30 cellular contexts compared by ENCODE assay signal in the genomic region with DNA sequence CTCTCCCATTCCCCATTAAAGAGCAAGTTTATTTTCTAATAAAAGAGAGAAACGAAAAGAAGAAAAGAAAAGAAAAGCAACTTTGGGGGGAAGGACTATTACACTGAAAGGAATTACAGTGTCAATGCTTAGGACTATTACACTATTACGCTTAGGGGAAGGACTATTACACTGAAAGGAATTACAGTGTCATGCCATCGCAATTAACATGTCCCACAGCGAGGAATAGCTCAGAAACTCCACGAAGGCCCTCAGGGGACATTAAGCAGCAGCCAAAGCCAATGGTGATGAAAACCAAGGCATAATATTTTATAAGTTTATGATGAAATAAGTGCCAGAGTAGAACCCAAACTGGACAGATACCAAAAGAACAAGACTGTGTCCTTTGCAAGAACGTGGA.
"Had no signal": no experiment of that assay in that cellular context is flagged by ENCODE, and none has a peak within 500 bp of the region (broad histone marks: within the 10 kb centered on the region; RNA-seq: fewer than 3 reads in every experiment).

No MANE protein-coding gene starts in this region.

- H3K4me3 ChIP-seq: esophagus squamous epithelium, ovary, right lobe of liver, testis, uterus had no signal

- H3K36me3 Mint-ChIP-seq: activated CD4-positive, alpha-beta memory T cell treated with anti-CD3 and anti-CD28 coated beads for 36 hours; type B pancreatic cell had no signal

- H3K27ac Mint-ChIP-seq: activated CD4-positive, alpha-beta memory T cell treated with anti-CD3 and anti-CD28 coated beads for 36 hours; activated T-helper 1 cell treated with anti-CD3 and anti-CD28 coated beads, Interleukin-12 subunit alpha, Interleukin-12 subunit beta, Interleukin-2, Interleukin-4 antibody, amounts not matched to agents 30 ng/mL and 10 ng/mL and 1 ng/mL, durations not matched to agents 14 hours and 24 hours and 36 hours; nephron; progenitor cell of endocrine pancreas; T-helper 2 cell treated with Interferon-gamma antibody and Interleukin-4, amounts not matched to agents 5 μg/mL and 100 μg/mL, for 36 hours; type B pancreatic cell had no signal

- H3K4me3 Mint-ChIP-seq: activated CD4-positive, alpha-beta memory T cell treated with anti-CD3 and anti-CD28 coated beads for 36 hours; activated T-helper 1 cell treated with anti-CD3 and anti-CD28 coated beads, Interleukin-12 subunit alpha, Interleukin-12 subunit beta, Interleukin-2, Interleukin-4 antibody, amounts not matched to agents 30 ng/mL and 10 ng/mL and 1 ng/mL, durations not matched to agents 14 hours and 24 hours and 36 hours; nephron; T-helper 2 cell treated with Interferon-gamma antibody and Interleukin-4, amounts not matched to agents 5 μg/mL and 100 μg/mL, for 36 hours; type B pancreatic cell had no signal

- H3K4me1 Mint-ChIP-seq: nephron had no signal

- H3K9me3 ChIP-seq: esophagus squamous epithelium, ovary, right lobe of liver, testis, uterus had no signal

- H3K4me1 ChIP-seq: esophagus squamous epithelium, right lobe of liver, testis, uterus had no signal

- FAIRE-seq: astrocyte, keratinocyte had no signal

- H3K36me3 ChIP-seq: esophagus squamous epithelium, ovary, right lobe of liver, uterus had no signal

- H3K27ac ChIP-seq: epithelial cell of prostate, esophagus squamous epithelium, ovary, right lobe of liver, testis, uterus, VCaP had no signal

- ATAC-seq: activated CD4-positive, CD25-positive, alpha-beta regulatory T cell treated with anti-CD3 and anti-CD28 coated beads, Interleukin-2, amount 50 U/mL, for 24 hours; left ventricle myocardium superior; right lobe of liver had no signal

- H3K9me3 Mint-ChIP-seq: activated CD4-positive, alpha-beta memory T cell treated with anti-CD3 and anti-CD28 coated beads for 36 hours; activated T-helper 1 cell treated with anti-CD3 and anti-CD28 coated beads, Interleukin-12 subunit alpha, Interleukin-12 subunit beta, Interleukin-2, Interleukin-4 antibody, amounts not matched to agents 30 ng/mL and 10 ng/mL and 1 ng/mL, durations not matched to agents 14 hours and 24 hours and 36 hours; nephron; T-helper 2 cell treated with Interferon-gamma antibody and Interleukin-4, amounts not matched to agents 5 μg/mL and 100 μg/mL, for 36 hours; type B pancreatic cell had no signal

- DNase-seq: activated CD4-positive, alpha-beta memory T cell treated with anti-CD3 and anti-CD28 coated beads for 36 hours; activated CD4-positive, alpha-beta T cell treated with anti-CD3 and anti-CD28 coated beads for 48 hours; activated CD8-positive, alpha-beta memory T cell treated with anti-CD3 and anti-CD28 coated beads, Interleukin-2, amount 50 U/mL, for 4 hours; activated effector memory CD4-positive, alpha-beta T cell treated with anti-CD3 and anti-CD28 coated beads, Interleukin-2, amount 50 U/mL, for 16 hours; activated naive CD4-positive, alpha-beta T cell treated with anti-CD3 and anti-CD28 coated beads, Interleukin-2, amount 50 U/mL, for 16 hours; activated T-cell treated with anti-CD3 and anti-CD28 coated beads, Interleukin-2, amount 50 U/mL, for 1 hour; amniotic stem cell; central memory CD4-positive, alpha-beta T cell; esophagus squamous epithelium; head of caudate nucleus; hippocampal formation; left cardiac atrium; left ventricle myocardium superior; ovary; right lobe of liver; stimulated activated CD4-positive, alpha-beta T cell treated with anti-CD3 and anti-CD28 coated beads, Interleukin-2, amount 100 ng/mL, for 48 hours; stimulated activated naive CD4-positive, alpha-beta T cell treated with Interleukin-2 at 50 U/mL for 16 hours; T-helper 1 cell; testis; uterus had no signal

- H3K27me3 ChIP-seq: ovary, right lobe of liver, testis, uterus had no signal
